Comparison of ENCODE assay signal across 10 cellular contexts in the genomic region with DNA sequence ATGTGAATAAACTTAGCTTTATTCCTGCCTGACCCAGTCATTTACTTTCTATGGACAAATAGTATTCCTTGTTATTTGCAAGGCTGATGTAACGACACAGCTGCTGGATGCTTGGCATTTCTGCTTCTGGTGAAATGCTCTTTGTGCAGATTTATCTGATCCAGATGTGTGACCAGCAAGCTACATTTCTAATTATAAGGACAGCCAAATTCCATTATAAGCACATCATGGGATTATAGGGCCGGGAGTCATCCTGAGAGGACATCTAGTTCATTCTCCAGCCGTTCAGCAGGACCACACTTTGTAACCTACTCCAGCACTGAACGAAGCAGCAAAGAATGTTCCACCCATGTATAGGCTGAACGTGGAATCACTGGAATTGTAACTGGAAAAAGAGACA. TPM values are rescaled to one million over a fixed set of nuclear protein-coding genes. Genes with fewer than 3 reads are reported as not detected.
DNase-seq lines count a peak whose midpoint lies in the region; ATAC-seq, FAIRE-seq and TF ChIP-seq lines count a peak whose summit lies in the region.
"Had no signal": no experiment of that assay in that cellular context is flagged by ENCODE, and none has a peak within 500 bp of the region (broad histone marks: within the 10 kb centered on the region; RNA-seq: fewer than 3 reads in every experiment).

No MANE protein-coding gene starts in this region.

- H3K36me3 ChIP-seq in BJ (ENCODE audit: control insufficient read depth, insufficient read depth, low read length) (peaks cover 2% of the 10 kb centered on the region), heart right ventricle (peaks cover 0 to 26% (median 0%) of the 10 kb centered on the region in 9 donors), psoas muscle (ENCODE audit: insufficient read depth in 1 of 2, low read depth in 1 of 2) (peaks cover 0 to 7% of the 10 kb centered on the region in 2 donors)

- CTCF ChIA-PET in BJ (lab: Yijun Ruan, JAX): no interaction called here

- no peaks in the 10 kb centered on the region for H3K9me3 ChIP-seq in heart right ventricle
- H3K9me3 ChIP-seq in psoas muscle: no peaks in the 10 kb centered on the region

- ATAC-seq in heart right ventricle (peak; percentile 57 to 96 (median 90)), psoas muscle (peak; percentile 65 to 92 (median 86))
- ATAC-seq: T-cell had no signal

- H3K27me3 ChIP-seq in BJ (ENCODE audit: control insufficient read depth, insufficient read depth, low read length) (no peaks in the 10 kb centered on the region), heart right ventricle (no peaks in the 10 kb centered on the region), psoas muscle (ENCODE audit: insufficient read depth in 3 of 3, low read length in 2 of 3) (no peaks in the 10 kb centered on the region)

- TF ChIP-seq CTCF in BJ (IDR thresholded peaks at IDR 0.05; ENCODE audit: insufficient read depth, low read depth, low read length): no peak
- no peak for TF ChIP-seq CTCF in heart right ventricle (IDR thresholded peaks at IDR 0.05)
- no peak for TF ChIP-seq CTCF in psoas muscle (IDR thresholded peaks at IDR 0.05)

- intact Hi-C loops in heart right ventricle (cut with DNase I): loop anchor here in 1 of 10 donors (5.0 kb wide), 1 partner anchor 40 kb away; no protein-coding TSS in a partner anchor
- intact Hi-C loops in psoas muscle (cut with DNase I): no loop called here

- H3K4me1 ChIP-seq in heart right ventricle (peaks cover 13 to 73% (median 60%) of the 10 kb centered on the region in 9 donors), psoas muscle (peaks cover 47% of the 10 kb centered on the region)

- H3K27ac ChIP-seq in heart right ventricle (peak overlapping the region in 9 of 10 donors; percentile 46 to 90 (median 63)), psoas muscle (peak overlapping the region; percentile 50)

- no peak for FAIRE-seq in HTR-8/SVneo (lab: Jason Lieb, UNC)

- H3K4me3 ChIP-seq in BJ (ENCODE audit: low read depth, low read length) (no peak overlapping the region), heart right ventricle (no peak overlapping the region), psoas muscle (no peak overlapping the region)

- POLR2A ChIA-PET in BJ (lab: Charles Lee): interaction anchor here (0.6 to 0.8 kb wide), 3 partner anchors 47 to 208 kb away, joined by 3 read pairs; no protein-coding TSS in a partner anchor

- peak; percentile 99 for DNase-seq in BJ (ENCODE audit: low read depth)
- peak; percentile 89 for DNase-seq in amniotic epithelial cell (ENCODE audit: low read depth)
- DNase-seq in heart right ventricle: peak in 1 of 2 donors; percentile 44
- DNase-seq in psoas muscle: peak in 1 of 2 donors; percentile 48
- DNase-seq in HTR-8/SVneo (ENCODE audit: insufficient read length, low spot score): no peak
- DNase-seq in NCI-H1694 (lab: John Stamatoyannopoulos, UW): no peak
- DNase-seq in activated CD4-positive, CD25-positive, alpha-beta regulatory T cell (lab: John Stamatoyannopoulos, UW): no peak
- no peak for DNase-seq in retina
- DNase-seq: midbrain, T-cell had no signal

- WGBS in heart right ventricle, 2 donors: 28 to 35% methylated on average over 5 of the region's 5 CpGs
- WGBS in psoas muscle, 3 donors: 28 to 31% (median 28%) methylated on average over 5 of the region's 5 CpGs

RNA-seq across cellular contexts. Expression of gene FNDC3B, which starts 42.9 kb away (rescaled TPM):
- polyA plus RNA-seq in BJ (2011; rRNA removed) (28.6 and 40.6 TPM in 2 replicates), heart right ventricle (10 to 100 TPM in 1 of 2 donors, 1 to 10 TPM in 1; 9.7 to 17.1 TPM), psoas muscle (10 to 100 TPM; 12.4 to 30.8 (median 19.4) TPM)
- 145 and 164 TPM in 2 replicates for polyA minus RNA-seq in BJ (2011; rRNA and poly(A)+ RNA removed)
- total RNA-seq in heart right ventricle (100 to 1,000 TPM in 2 of 10 donors, 10 to 100 TPM in 8; 65.6 to 118 (median 89.0) TPM), psoas muscle (100 to 1,000 TPM in 1 of 4 donors, 10 to 100 TPM in 3; 50.8 to 133 (median 74.1) TPM)

Comparison
In these comparisons a context has a peak if more than half of its experiments do, and no peak if none do; other contexts are left out.
1. DNase-seq: peak in BJ (single experiment) and amniotic epithelial cell (single experiment); none in HTR-8/SVneo (single experiment), NCI-H1694 (single experiment), activated CD4-positive, CD25-positive, alpha-beta regulatory T cell (0 of 4) and retina (single experiment).